ENCODE assay signal across 30 cellular contexts in the genomic region with DNA sequence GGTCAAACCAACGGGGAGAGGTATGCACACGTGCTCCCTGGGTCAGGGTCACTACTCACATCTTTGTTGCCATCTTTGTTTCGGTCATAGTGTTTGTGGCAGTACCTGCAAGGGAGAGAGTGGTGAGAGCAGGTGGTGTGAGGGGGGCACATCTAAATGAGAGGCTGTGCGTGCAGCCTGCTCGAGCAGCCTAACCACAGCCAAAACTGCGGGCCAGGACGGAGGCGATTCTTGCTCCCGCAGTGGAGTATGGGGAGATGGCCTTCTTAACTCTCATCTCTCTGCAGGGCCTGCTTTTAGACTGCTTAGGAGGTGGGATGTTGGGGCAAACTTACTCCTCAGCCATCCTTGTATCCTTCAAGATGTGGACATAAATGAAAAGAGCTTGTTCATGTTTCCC. TPM values are rescaled to one million over a fixed set of nuclear protein-coding genes. Genes with fewer than 3 reads are reported as not detected.
"Had no signal": no experiment of that assay in that cellular context is flagged by ENCODE, and none has a peak within 500 bp of the region (broad histone marks: within the 10 kb centered on the region; RNA-seq: fewer than 3 reads in every experiment).

No MANE protein-coding gene starts in this region.

- DNase-seq: cortex of kidney; effector CD4-positive, alpha-beta T cell; endodermal cell; erythroblast; esophagus squamous epithelium; foreskin melanocyte; glutamatergic neuron; heart right ventricle; hippocampal formation; left ventricle myocardium superior; lower lobe of right lung; natural killer cell; stimulated activated CD4-positive, alpha-beta T cell treated with anti-CD3 and anti-CD28 coated beads, Interleukin-12 subunit alpha, Interleukin-12 subunit beta, amount 100 ng/mL, for 4 hours; stimulated activated CD4-positive, alpha-beta T cell treated with anti-CD3 and anti-CD28 coated beads, Interleukin-1b, Interleukin-23, amount 100 ng/mL, for 48 hours; stimulated activated CD4-positive, alpha-beta T cell treated with anti-CD3 and anti-CD28 coated beads, Interleukin-4, amount 100 ng/mL, for 1 hour; stimulated activated CD8-positive, alpha-beta memory T cell treated with anti-CD3 and anti-CD28 coated beads, Interleukin-4, amount 100 ng/mL, for 48 hours; stimulated activated naive CD4-positive, alpha-beta T cell; stimulated activated naive CD8-positive, alpha-beta T cell treated with anti-CD3 and anti-CD28 coated beads, Interleukin-15, amount 100 ng/mL, for 72 hours; thyroid gland had no signal

- H3K9ac ChIP-seq: parathyroid adenoma had no signal

- H3K27me3 Mint-ChIP-seq: progenitor cell of endocrine pancreas; stimulated activated naive CD8-positive, alpha-beta T cell treated with anti-CD3 and anti-CD28 coated beads, Interleukin-15, amount 100 ng/mL, for 72 hours; type B pancreatic cell had no signal

- H3K4me1 Mint-ChIP-seq: endodermal cell, natural killer cell, neural crest cell had no signal

- H3K9me3 ChIP-seq: esophagus squamous epithelium, heart right ventricle, lower lobe of right lung, thyroid gland had no signal

- H3K27me3 ChIP-seq: esophagus squamous epithelium, heart right ventricle, thyroid gland had no signal

- H3K79me2 ChIP-seq: parathyroid adenoma had no signal

- H3K4me3 ChIP-seq: esophagus squamous epithelium, heart right ventricle, lower lobe of right lung, smooth muscle cell, thyroid gland had no signal

- H3K4me2 ChIP-seq: smooth muscle cell had no signal

- H3K27ac ChIP-seq: heart right ventricle, lower lobe of right lung, parathyroid adenoma had no signal

- H3K4me3 Mint-ChIP-seq: endodermal cell; natural killer cell; neural crest cell; stimulated activated naive CD8-positive, alpha-beta T cell treated with anti-CD3 and anti-CD28 coated beads, Interleukin-15, amount 100 ng/mL, for 72 hours; type B pancreatic cell had no signal

- FAIRE-seq: endothelial cell of umbilical vein had no signal

- ATAC-seq: heart right ventricle; left ventricle myocardium superior; lower lobe of right lung; natural killer cell; sciatic nerve; stimulated activated naive CD8-positive, alpha-beta T cell treated with anti-CD3 and anti-CD28 coated beads, Interleukin-15, amount 100 ng/mL, for 72 hours had no signal

- H3K27ac Mint-ChIP-seq: progenitor cell of endocrine pancreas, type B pancreatic cell had no signal

- H3K9me3 Mint-ChIP-seq: endodermal cell; natural killer cell; neural crest cell; stimulated activated naive CD8-positive, alpha-beta T cell treated with anti-CD3 and anti-CD28 coated beads, Interleukin-15, amount 100 ng/mL, for 72 hours; type B pancreatic cell had no signal

- H2AFZ ChIP-seq: parathyroid adenoma had no signal

RNA-seq across cellular contexts. Expression of gene PLA2G4F, which starts 6.9 kb away (rescaled TPM):
- total RNA-seq: dermis microvascular lymphatic vessel endothelial cell, endothelial cell of umbilical vein, mononuclear cell, natural killer cell, neural crest cell, osteoblast, sciatic nerve, temporal lobe had no signal
